14 cellular contexts compared by ENCODE assay signal in genomic region chr12:7137868-7138267, GRCh38. TPM values are rescaled to one million over a fixed set of nuclear protein-coding genes. Genes with fewer than 3 reads are reported as not detected.
DNase-seq lines count a peak whose midpoint lies in the region; ATAC-seq and TF ChIP-seq lines count a peak whose summit lies in the region.
"Had no signal": no experiment of that assay in that cellular context is flagged by ENCODE, and none has a peak within 500 bp of the region (broad histone marks: within the 10 kb centered on the region; RNA-seq: fewer than 3 reads in every experiment).

No MANE protein-coding gene starts in this region.

- no peaks in the 10 kb centered on the region for H3K27me3 ChIP-seq in lower lobe of right lung (ENCODE audit: low read depth)

- peaks cover 4% of the 10 kb centered on the region for H3K4me1 ChIP-seq in lower lobe of right lung

- intact Hi-C loops in lower lobe of right lung (cut with DNase I): no loop called here

- no peak overlapping the region for H3K4me3 ChIP-seq in lower lobe of right lung

- H3K27ac ChIP-seq in lower lobe of right lung: no peak overlapping the region

- DNase-seq in stimulated activated naive CD8-positive, alpha-beta T cell treated with anti-CD3 and anti-CD28 coated beads, Interleukin-15, Interleukin-2, amounts not matched to agents 100 U/mL and 50 U/mL, for 24 hours: no peak
- no peak for DNase-seq in effector memory CD8-positive, alpha-beta T cell
- DNase-seq in lower lobe of right lung (no peak), NCI-H1105 treated with DMSO at 0.1 percent for 48 hours (lab: John Stamatoyannopoulos, UW) (no peak), NCI-H1092 (lab: John Stamatoyannopoulos, UW) (no peak)
- DNase-seq in activated CD4-positive, alpha-beta T cell treated with anti-CD3 and anti-CD28 coated beads for 4 hours: no peak
- DNase-seq: DMS53, GF-D8, HCEC 1CT, HFFc6 had no signal

- H3K4me1 Mint-ChIP-seq in stimulated activated naive CD8-positive, alpha-beta T cell treated with anti-CD3 and anti-CD28 coated beads, Interleukin-15, Interleukin-2, amounts not matched to agents 100 ng/mL and 50 ng/mL, for 24 hours (ENCODE audit: low read depth): no peaks in the 10 kb centered on the region
- H3K4me1 Mint-ChIP-seq in effector memory CD8-positive, alpha-beta T cell (ENCODE audit: low read depth in 2 of 2): peaks cover 6 to 15% of the 10 kb centered on the region in 2 donors

- peaks cover 53% of the 10 kb centered on the region for H3K36me3 Mint-ChIP-seq in stimulated activated naive CD8-positive, alpha-beta T cell treated with anti-CD3 and anti-CD28 coated beads, Interleukin-15, Interleukin-2, amounts not matched to agents 100 ng/mL and 50 ng/mL, for 24 hours (ENCODE audit: low read depth)
- peaks cover 62% of the 10 kb centered on the region for H3K36me3 Mint-ChIP-seq in effector memory CD8-positive, alpha-beta T cell (ENCODE audit: insufficient read depth)

- H3K9me3 ChIP-seq in lower lobe of right lung: no peaks in the 10 kb centered on the region

- no peaks in the 10 kb centered on the region for H3K9me3 Mint-ChIP-seq in stimulated activated naive CD8-positive, alpha-beta T cell treated with anti-CD3 and anti-CD28 coated beads, Interleukin-15, Interleukin-2, amounts not matched to agents 100 ng/mL and 50 ng/mL, for 24 hours
- H3K9me3 Mint-ChIP-seq in effector memory CD8-positive, alpha-beta T cell: no peaks in the 10 kb centered on the region
- H3K9me3 Mint-ChIP-seq: HFFc6 had no signal

- ATAC-seq in stimulated activated naive CD8-positive, alpha-beta T cell treated with anti-CD3 and anti-CD28 coated beads, Interleukin-15, Interleukin-2, amounts not matched to agents 100 U/mL and 50 U/mL, for 24 hours: no peak
- no peak for ATAC-seq in effector memory CD8-positive, alpha-beta T cell (replicated peaks)
- ATAC-seq in lower lobe of right lung: peak; percentile 46 to 55
- ATAC-seq: HepG2 had no signal

- TF ChIP-seq CTCF in lower lobe of right lung (IDR thresholded peaks at IDR 0.05): no peak

- H3K4me3 Mint-ChIP-seq in stimulated activated naive CD8-positive, alpha-beta T cell treated with anti-CD3 and anti-CD28 coated beads, Interleukin-15, Interleukin-2, amounts not matched to agents 100 ng/mL and 50 ng/mL, for 24 hours: no peak overlapping the region
- H3K4me3 Mint-ChIP-seq in effector memory CD8-positive, alpha-beta T cell: no peak overlapping the region
- H3K4me3 Mint-ChIP-seq: CD14-positive monocyte, HFFc6 had no signal

- H3K27ac Mint-ChIP-seq in stimulated activated naive CD8-positive, alpha-beta T cell treated with anti-CD3 and anti-CD28 coated beads, Interleukin-15, Interleukin-2, amounts not matched to agents 100 ng/mL and 50 ng/mL, for 24 hours: peak overlapping the region; percentile 24
- peak overlapping the region; percentile 39 to 42 for H3K27ac Mint-ChIP-seq in effector memory CD8-positive, alpha-beta T cell
- H3K27ac Mint-ChIP-seq: HFFc6 had no signal

- no peaks in the 10 kb centered on the region for H3K27me3 Mint-ChIP-seq in stimulated activated naive CD8-positive, alpha-beta T cell treated with anti-CD3 and anti-CD28 coated beads, Interleukin-15, Interleukin-2, amounts not matched to agents 100 ng/mL and 50 ng/mL, for 24 hours
- H3K27me3 Mint-ChIP-seq in effector memory CD8-positive, alpha-beta T cell: no peaks in the 10 kb centered on the region

- H3K36me3 ChIP-seq in lower lobe of right lung: peaks cover 31% of the 10 kb centered on the region

RNA-seq across cellular contexts. Expression of gene CLSTN3, which starts 7.7 kb away (rescaled TPM):
- total RNA-seq in lower lobe of right lung: 36.8 TPM

RNA-seq across cellular contexts. Expression of gene RBP5, which starts 9.2 kb away (rescaled TPM):
- 1.1 TPM for total RNA-seq in lower lobe of right lung
- total RNA-seq: H4, HFFc6 had no signal

RNA-seq across cellular contexts. Expression of gene C1RL, which starts 28.9 kb away (rescaled TPM):
- total RNA-seq in lower lobe of right lung: 80.5 TPM

RNA-seq across cellular contexts. Expression of gene C1R, which starts 45.6 kb away (rescaled TPM):
- 373 TPM for total RNA-seq in lower lobe of right lung

RNA-seq across cellular contexts. Expression of gene PEX5, which starts 51.6 kb away (rescaled TPM):
- 47.8 TPM for total RNA-seq in lower lobe of right lung

Comparison
In these comparisons a context has a peak if more than half of its experiments do, and no peak if none do; other contexts are left out.
1. ATAC-seq: peak in lower lobe of right lung (2 of 2); none in stimulated activated naive CD8-positive, alpha-beta T cell treated with anti-CD3 and anti-CD28 coated beads, Interleukin-15, Interleukin-2, amounts not matched to agents 100 U/mL and 50 U/mL, for 24 hours (single experiment) and effector memory CD8-positive, alpha-beta T cell (single experiment).